Comparison of ENCODE assay signal across 8 cellular contexts in the genomic region with DNA sequence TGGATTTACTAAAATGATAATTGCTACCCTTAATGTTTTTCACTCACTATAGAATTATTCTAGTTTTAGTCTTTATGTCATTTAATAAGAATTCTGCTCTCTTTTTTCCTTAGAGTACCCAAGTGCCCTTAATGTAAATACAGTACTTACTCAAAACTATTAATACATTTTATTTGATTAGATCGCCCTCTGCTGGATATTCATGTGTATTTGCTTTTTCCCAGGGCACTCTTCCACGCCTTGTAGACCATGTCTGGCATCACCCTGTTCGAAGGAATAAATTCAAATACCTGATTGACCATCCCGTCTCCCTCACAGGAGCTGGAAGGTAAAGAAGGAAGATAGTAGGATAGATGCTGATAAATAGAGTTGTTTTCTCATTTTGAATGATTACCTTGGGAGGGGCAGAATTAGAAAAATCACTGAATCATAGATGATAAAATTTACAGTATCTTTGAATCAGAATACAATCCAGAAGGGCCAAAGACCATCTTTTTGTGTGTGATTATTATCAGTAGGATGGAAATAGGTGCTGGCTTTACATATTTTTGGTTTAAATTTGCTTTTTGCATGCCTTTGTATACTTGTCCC. TPM values are rescaled to one million over a fixed set of nuclear protein-coding genes. Genes with fewer than 3 reads are reported as not detected.
DNase-seq lines count a peak whose midpoint lies in the region; ATAC-seq, FAIRE-seq and TF ChIP-seq lines count a peak whose summit lies in the region.

No MANE protein-coding gene starts in this region.

- H3K27me3 ChIP-seq in Loucy (ENCODE audit: insufficient read depth, low read length, poor library complexity, severe bottlenecking), result no peaks in the 10 kb centered on the region

- H3K9me3 ChIP-seq in Loucy (ENCODE audit: insufficient read depth, low read depth, low read length) (no peaks in the 10 kb centered on the region), OCI-LY7 (ENCODE audit: low read length) (no peaks in the 10 kb centered on the region)

- peak; percentile 69 for TF ChIP-seq CTCF in AG10803 (conservative IDR thresholded peaks at IDR 0.05; ENCODE audit: low read length)
- peak; percentile 79 for TF ChIP-seq CTCF in Loucy (conservative IDR thresholded peaks at IDR 0.05; ENCODE audit: low read length)
- TF ChIP-seq CTCF in OCI-LY7 (conservative IDR thresholded peaks at IDR 0.05; ENCODE audit: low read length), result peak; percentile 88
- TF ChIP-seq CTCF in astrocyte of the spinal cord (IDR thresholded peaks at IDR 0.05; ENCODE audit: low read depth, low read length), result peak; percentile 49

- H3K4me2 ChIP-seq in Loucy (ENCODE audit: low read depth, low read length, poor library complexity, severe bottlenecking) (no peak overlapping the region), OCI-LY7 (ENCODE audit: low read length) (no peak overlapping the region)

- H3F3A ChIP-seq in Loucy (ENCODE audit: low read depth), result no peaks in the 10 kb centered on the region

- no TSS peak for BruUV-seq in OCI-LY7 (replicated peaks; lab: Mats Ljungman, UMichigan)

- no peak for TF ChIP-seq POLR2A in GM12891 (IDR thresholded peaks at IDR 0.05; ENCODE audit: low read depth, low read length)

- peak; percentile 69 for DNase-seq in AG10803 (ENCODE audit: low read depth)
- peak; percentile 11 for DNase-seq in GM12891 (ENCODE audit: insufficient read length, low spot score)
- DNase-seq in OCI-LY7 (ENCODE audit: low spot score), result peak; percentile 84
- DNase-seq in astrocyte of the spinal cord (ENCODE audit: low read depth, low spot score), result peak; percentile 80
- peak; percentile 19 for DNase-seq in iPS DF 4.7 (ENCODE audit: extremely low read depth, low spot score)
- DNase-seq in smooth muscle cell of the brain vasculature (ENCODE audit: low read depth, low spot score), result peak; percentile 47

- no peaks in the 10 kb centered on the region for H3K9me2 ChIP-seq in Loucy (replicated peaks; ENCODE audit: low read depth, low read length)
- H3K9me2 ChIP-seq in OCI-LY7 (ENCODE audit: insufficient read depth, low read length), result no peaks in the 10 kb centered on the region

- H2AFZ ChIP-seq in Loucy (ENCODE audit: low read length) (no peak overlapping the region), OCI-LY7 (ENCODE audit: low read length) (no peak overlapping the region; the same call in 1 of the 2 replicates)

- ATAC-seq in GM19467 (IDR thresholded peaks at IDR 0.05; ENCODE audit: unreplicated experiment), result no peak

- in situ Hi-C loops in astrocyte of the spinal cord (cut with HindIII; ENCODE audit: low sequenced_read_pairs), result no loop called here

- H3K4me1 ChIP-seq in Loucy (ENCODE audit: insufficient read depth, low read length, poor library complexity, severe bottlenecking) (peaks cover 8% of the 10 kb centered on the region), OCI-LY7 (ENCODE audit: insufficient read depth, low read length, poor library complexity, severe bottlenecking) (peaks cover 8% of the 10 kb centered on the region)

- intact Hi-C loops in OCI-LY7 (cut with micrococcal nuclease; ENCODE audit: unreplicated experiment), result loop anchor here (1.0 to 10.0 kb wide), 8 partner anchors 115 to 1055 kb away; a partner anchor contains a TSS

- H3K27ac ChIP-seq in OCI-LY7 (ENCODE audit: low read depth, low read length, poor library complexity, severe bottlenecking), result no peak overlapping the region

- CTCF ChIA-PET in OCI-LY7 (lab: Charles Lee; ENCODE audit: unreplicated experiment), result interaction anchor here (1.0 kb wide), 1 partner anchor 230 kb away, joined by 3 read pairs; no protein-coding TSS in a partner anchor

- H3K9ac ChIP-seq in Loucy (ENCODE audit: low read depth, low read length, poor library complexity, severe bottlenecking), result no peak overlapping the region

- H4K20me1 ChIP-seq in Loucy (ENCODE audit: insufficient read depth, low read length, poor library complexity, severe bottlenecking), result no peaks in the 10 kb centered on the region
- H4K20me1 ChIP-seq in OCI-LY7 (ENCODE audit: insufficient read depth, low read length), result no peaks in the 10 kb centered on the region

- POLR2A ChIA-PET in OCI-LY7 (lab: Charles Lee), result interaction anchor here (0.7 kb wide), 1 partner anchor 224 kb away, joined by 4 read pairs; no protein-coding TSS in a partner anchor

- H3K79me2 ChIP-seq in Loucy (ENCODE audit: insufficient read depth, low read length) (no peaks in the 10 kb centered on the region), OCI-LY7 (ENCODE audit: insufficient read depth, low read depth, low read length) (no peaks in the 10 kb centered on the region)

- H3K4me3 ChIP-seq in AG10803 (ENCODE audit: low read length) (no peak overlapping the region), Loucy (ENCODE audit: low read length, poor library complexity, severe bottlenecking) (no peak overlapping the region), OCI-LY7 (ENCODE audit: low read depth, low read length, poor library complexity, severe bottlenecking) (no peak overlapping the region), astrocyte of the spinal cord (ENCODE audit: low read depth, low read length) (no peak overlapping the region)

- FAIRE-seq in GM12891 (lab: Jason Lieb, UNC), result no peak

- H3K36me3 ChIP-seq in Loucy (ENCODE audit: insufficient read depth, low read length), result no peaks in the 10 kb centered on the region
- H3K36me3 ChIP-seq in OCI-LY7 (ENCODE audit: insufficient read depth, low read length), result no peaks in the 10 kb centered on the region

TF ChIP-seq in GM12891, 5 proteins besides CTCF, POLR2A, EP300 and RAD21:
- TF ChIP-seq POU2F2 (IDR thresholded peaks at IDR 0.05; ENCODE audit: low read depth, low read length) (no peak), SPI1 (IDR thresholded peaks at IDR 0.05; ENCODE audit: low read depth, low read length) (no peak)

RNA-seq across cellular contexts. Expression of a gene that starts 4.1 kb away (rescaled TPM):
- polyA plus RNA-seq in GM12891 (2012; ENCODE audit: low read depth, missing spikeins), result 0.22 TPM
- total RNA-seq in OCI-LY7 (2014; rRNA removed; shearing (Covaris generic)), result 0.16 and 0.23 TPM in 2 replicates
- total RNA-seq in OCI-LY7 (2022), result 0.85 and 1.8 TPM in 2 replicates

Comparison
In these comparisons a context has a peak if more than half of its experiments do, and no peak if none do; other contexts are left out.
1. DNase-seq: peak in every context shown above with its lines; median percentile 84 in OCI-LY7; 80 in astrocyte of the spinal cord; 69 in AG10803; 47 in smooth muscle cell of the brain vasculature; 19 in iPS DF 4.7; 11 in GM12891.